Comparison of ENCODE assay signal across 14 cellular contexts in the genomic region with DNA sequence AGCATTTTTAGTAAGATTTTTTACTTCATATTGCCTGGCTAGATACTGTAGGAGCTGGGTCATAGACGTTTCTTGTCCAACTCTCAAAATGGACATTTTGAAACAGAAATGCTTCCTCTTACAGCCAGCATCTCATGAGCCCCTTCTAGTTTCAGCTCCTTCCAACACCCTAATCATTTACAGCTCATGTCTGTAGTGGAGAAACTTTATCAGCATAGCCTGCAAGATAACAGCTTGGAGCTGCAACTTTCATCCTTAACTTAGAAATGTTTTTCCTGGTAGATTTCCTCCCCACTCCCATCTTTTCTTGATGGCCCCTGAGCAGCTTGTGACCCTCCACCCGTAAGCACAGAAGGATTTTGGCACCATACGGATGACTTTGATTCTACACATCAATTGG. TPM values are rescaled to one million over a fixed set of nuclear protein-coding genes. Genes with fewer than 3 reads are reported as not detected.
DNase-seq lines count a peak whose midpoint lies in the region; FAIRE-seq and TF ChIP-seq lines count a peak whose summit lies in the region.
"Had no signal": no experiment of that assay in that cellular context is flagged by ENCODE, and none has a peak within 500 bp of the region (broad histone marks: within the 10 kb centered on the region; RNA-seq: fewer than 3 reads in every experiment).

No MANE protein-coding gene starts in this region.

- H4K20me1 ChIP-seq in PC-9 (ENCODE audit: insufficient read depth): no peaks in the 10 kb centered on the region
- no peaks in the 10 kb centered on the region for H4K20me1 ChIP-seq in GM23248 (ENCODE audit: insufficient read depth)

- in situ Hi-C loops in GM23248 (cut with MboI): no loop called here

- no peaks in the 10 kb centered on the region for H3K79me2 ChIP-seq in PC-9 (ENCODE audit: low read depth)
- no peaks in the 10 kb centered on the region for H3K79me2 ChIP-seq in GM23248 (ENCODE audit: insufficient read depth)

- H3K4me2 ChIP-seq in PC-9: peak overlapping the region; percentile 37
- H3K4me2 ChIP-seq in GM23248 (ENCODE audit: unreplicated experiment): no peak overlapping the region

- H2AFZ ChIP-seq in PC-9 (no peak overlapping the region), GM23248 (no peak overlapping the region)

- CTCF ChIA-PET in PC-9 (lab: Charles Lee): no interaction called here

- H3K27ac ChIP-seq in PC-9: peak overlapping the region; percentile 86
- peak overlapping the region; percentile 29 for H3K27ac ChIP-seq in mesodermal cell (ENCODE audit: low read depth, low read length, severe bottlenecking)
- H3K27ac ChIP-seq in stomach smooth muscle (ENCODE audit: low read length): peak overlapping the region; percentile 66
- H3K27ac ChIP-seq in GM23248: no peak overlapping the region

- H3K36me3 ChIP-seq in PC-9 (ENCODE audit: low read depth) (no peaks in the 10 kb centered on the region), mesodermal cell (ENCODE audit: control insufficient read depth, insufficient read depth, low read length) (no peaks in the 10 kb centered on the region), stomach smooth muscle (ENCODE audit: control insufficient read depth in 2 of 2, insufficient read depth in 2 of 2, low read length in 2 of 2) (peaks cover 64 to 82% of the 10 kb centered on the region in 2 donors), GM23248 (ENCODE audit: low read depth) (no peaks in the 10 kb centered on the region)

- BruUV-seq in PC-9 (replicated peaks; lab: Mats Ljungman, UMichigan): no TSS peak

- intact Hi-C loops in PC-9 (cut with micrococcal nuclease; ENCODE audit: unreplicated experiment): loop anchor here (10.0 kb wide), 1 partner anchor 47 kb away; no protein-coding TSS in a partner anchor

- 67 to 100% methylated on average over 1 to 2 of the region's 3 CpGs for WGBS in mesodermal cell (ENCODE audit: insufficient coverage in 2 of 2), 2 experiments
- 73 to 90% methylated on average over 3 of the region's 3 CpGs for WGBS in GM23248 (ENCODE audit: low coverage in 1 of 2, low lambda C conversion rate in 2 of 2, missing lambda C conversion rate in 2 of 2), 2 experiments

- peaks cover 49% of the 10 kb centered on the region for H3F3A ChIP-seq in PC-9 (ENCODE audit: insufficient read depth, low read depth)
- peaks cover 39% of the 10 kb centered on the region for H3F3A ChIP-seq in GM23248 (ENCODE audit: insufficient read depth)

- TF ChIP-seq CTCF in PC-9 (conservative IDR thresholded peaks at IDR 0.05): no peak

- H3K4me3 ChIP-seq in PC-9 (no peak overlapping the region), mesodermal cell (ENCODE audit: extremely low read depth, insufficient read depth, low read length, poor library complexity, severe bottlenecking) (no peak overlapping the region), stomach smooth muscle (ENCODE audit: low read length in 2 of 2) (no peak overlapping the region), GM23248 (no peak overlapping the region)

- H3K9ac ChIP-seq in stomach smooth muscle (ENCODE audit: low read length in 2 of 2) (no peak overlapping the region), GM23248 (no peak overlapping the region)

- no peak for FAIRE-seq in GM19239 (lab: Jason Lieb, UNC)

- peaks cover 86% of the 10 kb centered on the region for H3K4me1 ChIP-seq in PC-9 (replicated peaks; ENCODE audit: insufficient read depth)
- H3K4me1 ChIP-seq in mesodermal cell (ENCODE audit: control insufficient read depth, insufficient read depth, low read length, poor library complexity, severe bottlenecking): peaks cover 31% of the 10 kb centered on the region
- peaks cover 29% of the 10 kb centered on the region for H3K4me1 ChIP-seq in stomach smooth muscle (ENCODE audit: control insufficient read depth, insufficient read depth, low read length)
- H3K4me1 ChIP-seq in GM23248 (ENCODE audit: insufficient read depth): peaks cover 35% of the 10 kb centered on the region
- H3K4me1 ChIP-seq: Caco-2 had no signal

- no peaks in the 10 kb centered on the region for H3K27me3 ChIP-seq in PC-9 (ENCODE audit: insufficient read depth, low read depth)
- H3K27me3 ChIP-seq in stomach smooth muscle (ENCODE audit: control insufficient read depth in 1 of 2, insufficient read depth in 2 of 2, low read length in 2 of 2): no peaks in the 10 kb centered on the region
- H3K27me3 ChIP-seq in GM23248 (replicated peaks; ENCODE audit: insufficient read depth): no peaks in the 10 kb centered on the region

- H3K9me3 ChIP-seq in PC-9 (ENCODE audit: insufficient read depth, low read depth) (no peaks in the 10 kb centered on the region; the same call in 1 of the 2 replicates), mesodermal cell (ENCODE audit: control insufficient read depth, low read length) (no peaks in the 10 kb centered on the region), stomach smooth muscle (ENCODE audit: control insufficient read depth in 2 of 2, low read length in 2 of 2) (no peaks in the 10 kb centered on the region), GM23248 (ENCODE audit: low read depth) (no peaks in the 10 kb centered on the region)
- H3K9me3 ChIP-seq: Caco-2 had no signal

- POLR2A ChIA-PET in PC-9 (lab: Charles Lee; ENCODE audit: unreplicated experiment): interaction anchor here (0.6 kb wide), 1 partner anchor 313 kb away, joined by 6 read pairs; no protein-coding TSS in a partner anchor

- H3K9me2 ChIP-seq in PC-9 (ENCODE audit: insufficient read depth) (no peaks in the 10 kb centered on the region), GM23248 (ENCODE audit: insufficient read depth) (no peaks in the 10 kb centered on the region)

- DNase-seq in NOMO-1 treated with DMSO at 0.1 percent for 48 hours (lab: John Stamatoyannopoulos, UW; ENCODE audit: unreplicated experiment): peak; percentile 18
- no peak for DNase-seq in NOMO-1 (lab: John Stamatoyannopoulos, UW; ENCODE audit: unreplicated experiment in 2 of 2)
- DNase-seq in PC-9: no peak
- no peak for DNase-seq in GM19239 (ENCODE audit: insufficient read length, low spot score)
- no peak for DNase-seq in GM23248
- DNase-seq: AML-193, Caco-2, H9, Kasumi-1, NCI-H1436 treated with DMSO at 0.1 percent for 48 hours, NCI-H2107, NCI-H82 had no signal

RNA-seq across cellular contexts. Expression of a gene that starts 53.6 kb away (rescaled TPM):
- 17.1 and 18.3 TPM in 2 replicates for total RNA-seq in PC-9 (2021)
- polyA plus RNA-seq in mesodermal cell (2013, experiment 1 of 2): 61.6 TPM
- polyA plus RNA-seq in mesodermal cell (2013, experiment 2 of 2): 50.3 TPM
- total RNA-seq in GM23248 (2014; rRNA removed; shearing (Covaris generic)): 73.9 and 75.1 TPM in 2 replicates
- polyA plus RNA-seq in GM23248 (2016; fragmentation: Nextera tagmentation; extraction: Ambion mirVana): 41.0 and 46.3 TPM in 2 replicates
